Comparison of ENCODE assay signal across 21 cellular contexts in genomic region chr7:108424013-108424412, GRCh38.
"Had no signal": no experiment of that assay in that cellular context is flagged by ENCODE, and none has a peak within 500 bp of the region (broad histone marks: within the 10 kb centered on the region; RNA-seq: fewer than 3 reads in every experiment).

No MANE protein-coding gene starts in this region.

- H3K36me3 ChIP-seq: brain microvascular endothelial cell, cardiac muscle cell, WERI-Rb-1 had no signal

- H3K27ac ChIP-seq: brain microvascular endothelial cell, cardiac muscle cell, WERI-Rb-1 had no signal

- H3K27me3 ChIP-seq: brain microvascular endothelial cell, cardiac muscle cell had no signal

- H3K36me3 Mint-ChIP-seq: activated naive CD4-positive, alpha-beta T cell treated with anti-CD3 and anti-CD28 coated beads, Interleukin-2, amount 50 U/mL, for 24 hours had no signal

- H3K4me3 Mint-ChIP-seq: activated CD4-positive, alpha-beta T cell treated with anti-CD3 and anti-CD28 coated beads for 36 hours; activated naive CD4-positive, alpha-beta T cell treated with anti-CD3 and anti-CD28 coated beads, Interleukin-2, amount 50 U/mL, for 24 hours; T-helper 1 cell treated with Interleukin-12 subunit alpha and Interleukin-12 subunit beta and Interleukin-4 antibody, amounts not matched to agents 30 μg/mL and 1 μg/mL, for 36 hours had no signal

- DNase-seq: activated gamma-delta T cell treated with Interleukin-2 at 50 U/mL for 16 hours; activated T-cell treated with anti-CD3 and anti-CD28 coated beads, Interleukin-2, amount 50 U/mL, for 48 hours; amygdala; brain microvascular endothelial cell; IMR-90; KG1; NCI-H1048; NCI-H146; NCI-H187 treated with DMSO at 0.1 percent for 48 hours; NCI-H2081 treated with DMSO at 0.1 percent for 48 hours; NCI-H446; NCI-H524; NCI-H774; NK-92 treated with Interleukin-12 subunit alpha and Interleukin-12 subunit beta, amount 100 ng/mL, for 24 hours; SHP77; WERI-Rb-1 had no signal

- H3K9me3 Mint-ChIP-seq: activated naive CD4-positive, alpha-beta T cell treated with anti-CD3 and anti-CD28 coated beads, Interleukin-2, amount 50 U/mL, for 24 hours; activated T-helper 2 cell treated with anti-CD3 and anti-CD28 coated beads, Interferon-gamma antibody, Interleukin-2, Interleukin-4, amounts not matched to agents 10 μg/mL and 5 μg/mL and 100 μg/mL, durations not matched to agents 14 hours and 24 hours and 36 hours; T-helper 1 cell treated with Interleukin-12 subunit alpha and Interleukin-12 subunit beta and Interleukin-4 antibody, amounts not matched to agents 30 μg/mL and 1 μg/mL, for 36 hours had no signal

- H3K27ac Mint-ChIP-seq: activated CD4-positive, alpha-beta T cell treated with anti-CD3 and anti-CD28 coated beads for 36 hours; activated naive CD4-positive, alpha-beta T cell treated with anti-CD3 and anti-CD28 coated beads, Interleukin-2, amount 50 U/mL, for 24 hours; activated T-helper 2 cell treated with anti-CD3 and anti-CD28 coated beads, Interferon-gamma antibody, Interleukin-2, Interleukin-4, amounts not matched to agents 10 μg/mL and 5 μg/mL and 100 μg/mL, durations not matched to agents 14 hours and 24 hours and 36 hours; T-helper 1 cell treated with Interleukin-12 subunit alpha and Interleukin-12 subunit beta and Interleukin-4 antibody, amounts not matched to agents 30 μg/mL and 1 μg/mL, for 36 hours had no signal

- H3K4me3 ChIP-seq: cardiac muscle cell had no signal
